Comparison of ENCODE assay signal across 21 cellular contexts in genomic region chr1:217040696-217041095, GRCh38.
"Had no signal": no experiment of that assay in that cellular context is flagged by ENCODE, and none has a peak within 500 bp of the region (broad histone marks: within the 10 kb centered on the region; RNA-seq: fewer than 3 reads in every experiment).

No MANE protein-coding gene starts in this region.

- H3K27ac Mint-ChIP-seq: naive B cell; nephron progenitor cell; stimulated activated naive B cell treated with anti-CD40 and anti-IgM and Interleukin-4, amounts not matched to agents 10 μg/mL and 1 μg/mL and 100 μg/mL, for 72 hours; stimulated activated naive CD8-positive, alpha-beta T cell treated with anti-CD3 and anti-CD28 coated beads, Interleukin-15, amount 100 ng/mL, for 72 hours had no signal

- H3K79me2 ChIP-seq: hepatocyte had no signal

- H3K4me2 ChIP-seq: hepatocyte had no signal

- H3K4me3 ChIP-seq: dorsolateral prefrontal cortex, hepatocyte, psoas muscle, right lobe of liver, spleen, thoracic aorta, transverse colon had no signal

- DNase-seq: cortex of kidney; dorsolateral prefrontal cortex; effector CD8-positive, alpha-beta T cell; foreskin melanocyte; head of caudate nucleus; mesendoderm; naive B cell; nephron progenitor cell; psoas muscle; retina; right lobe of liver; spleen; stimulated activated CD4-positive, alpha-beta T cell treated with anti-CD3 and anti-CD28 coated beads, Interleukin-15, amount 100 ng/mL, for 24 hours; stimulated activated CD4-positive, alpha-beta T cell treated with anti-CD3 and anti-CD28 coated beads, Interleukin-1b, Interleukin-23, amount 100 ng/mL, for 48 hours; stimulated activated CD4-positive, alpha-beta T cell treated with anti-CD3 and anti-CD28 coated beads, Interleukin-4, amount 100 ng/mL, for 24 hours; stimulated activated naive B cell treated with anti-CD40 and anti-IgM and Interleukin-4, amounts not matched to agents 10 μg/mL and 1 μg/mL and 100 μg/mL, for 72 hours; stimulated activated naive CD8-positive, alpha-beta T cell treated with anti-CD3 and anti-CD28 coated beads, Interleukin-15, amount 100 ng/mL, for 72 hours; substantia nigra; transverse colon had no signal

- H2AFZ ChIP-seq: hepatocyte had no signal

- ATAC-seq: psoas muscle; right lobe of liver; stimulated activated naive B cell treated with anti-CD40 and anti-IgM and Interleukin-4, amounts not matched to agents 10 μg/mL and 1 μg/mL and 100 μg/mL, for 72 hours; stimulated activated naive CD8-positive, alpha-beta T cell treated with anti-CD3 and anti-CD28 coated beads, Interleukin-15, amount 100 ng/mL, for 72 hours had no signal

- H3K4me1 ChIP-seq: psoas muscle, right lobe of liver, spleen, transverse colon had no signal

- H3K9me3 ChIP-seq: right lobe of liver had no signal

- H3K36me3 ChIP-seq: right lobe of liver, spleen, thoracic aorta, transverse colon had no signal

- H3K4me1 Mint-ChIP-seq: naive B cell; stimulated activated naive B cell treated with anti-CD40 and anti-IgM and Interleukin-4, amounts not matched to agents 10 μg/mL and 1 μg/mL and 100 μg/mL, for 72 hours; stimulated activated naive CD8-positive, alpha-beta T cell treated with anti-CD3 and anti-CD28 coated beads, Interleukin-15, amount 100 ng/mL, for 72 hours had no signal

- H3K4me3 Mint-ChIP-seq: naive B cell; nephron progenitor cell; stimulated activated naive B cell treated with anti-CD40 and anti-IgM and Interleukin-4, amounts not matched to agents 10 μg/mL and 1 μg/mL and 100 μg/mL, for 72 hours; stimulated activated naive CD8-positive, alpha-beta T cell treated with anti-CD3 and anti-CD28 coated beads, Interleukin-15, amount 100 ng/mL, for 72 hours had no signal

- H3K27ac ChIP-seq: hepatocyte, psoas muscle, right lobe of liver, spleen, thoracic aorta, transverse colon had no signal

- H3K27me3 Mint-ChIP-seq: naive B cell; stimulated activated naive B cell treated with anti-CD40 and anti-IgM and Interleukin-4, amounts not matched to agents 10 μg/mL and 1 μg/mL and 100 μg/mL, for 72 hours; stimulated activated naive CD8-positive, alpha-beta T cell treated with anti-CD3 and anti-CD28 coated beads, Interleukin-15, amount 100 ng/mL, for 72 hours had no signal

- H3K27me3 ChIP-seq: dorsolateral prefrontal cortex, hepatocyte, right lobe of liver, spleen, transverse colon had no signal
